ENCODE assay signal across 9 cellular contexts in the genomic region with DNA sequence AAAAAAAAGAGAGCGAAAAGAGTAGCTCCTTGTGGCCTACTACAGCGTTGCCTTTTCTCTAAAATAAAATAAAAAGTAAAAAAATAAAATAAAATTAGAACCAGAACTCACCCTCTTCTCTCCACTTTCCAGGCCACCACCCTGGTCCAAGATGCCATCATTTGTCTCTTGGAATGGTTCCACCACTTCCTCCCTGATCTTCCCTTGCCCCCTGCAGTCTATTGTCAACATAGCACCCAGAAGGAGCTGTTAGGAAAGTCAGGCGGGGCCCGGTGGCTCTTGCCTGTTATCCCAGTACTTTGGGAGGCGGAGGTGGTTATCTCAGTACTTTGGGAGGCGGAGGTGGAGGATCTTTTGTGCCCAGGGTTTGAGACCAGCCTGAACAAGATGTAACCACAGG.
A peak's percentile ranks its signal among the peaks of the same experiment; 100 is the strongest.
DNase-seq lines count a peak whose midpoint lies in the region; ATAC-seq, FAIRE-seq and TF ChIP-seq lines count a peak whose summit lies in the region.
"Had no signal": no experiment of that assay in that cellular context is flagged by ENCODE, and none has a peak within 500 bp of the region (broad histone marks: within the 10 kb centered on the region; RNA-seq: fewer than 3 reads in every experiment).

No MANE protein-coding gene starts in this region.

- intact Hi-C loops in tibial artery (cut with DNase I; ENCODE audit: low total_unique reads): no loop called here

- H3K9ac ChIP-seq in OCI-LY1 (ENCODE audit: low read length): no peak overlapping the region

- no peak overlapping the region for H3K4me2 ChIP-seq in OCI-LY1 (ENCODE audit: low read length)

- no peaks in the 10 kb centered on the region for H4K20me1 ChIP-seq in OCI-LY1 (ENCODE audit: insufficient read depth, low read length)

- DNase-seq in DMS153 (lab: John Stamatoyannopoulos, UW) (peak; percentile 12), DMS153 treated with DMSO at 0.1 percent for 48 hours (lab: John Stamatoyannopoulos, UW; ENCODE audit: unreplicated experiment) (no peak), GM20000 (ENCODE audit: low spot score) (peak; percentile 59), fibroblast of gingiva (ENCODE audit: low read depth) (peak; percentile 27), urothelium cell line (ENCODE audit: low spot score) (peak; percentile 84), tibial artery (no peak)

- H3K9me3 ChIP-seq in OCI-LY1 (ENCODE audit: low read length) (no peaks in the 10 kb centered on the region), tibial artery (no peaks in the 10 kb centered on the region)

- no peak overlapping the region for H2AFZ ChIP-seq in OCI-LY1 (ENCODE audit: low read length)

- H3K36me3 ChIP-seq in OCI-LY1 (ENCODE audit: insufficient read depth, low read length) (no peaks in the 10 kb centered on the region), tibial artery (no peaks in the 10 kb centered on the region)

- H3K4me1 ChIP-seq in OCI-LY1 (ENCODE audit: insufficient read depth, low read length, severe bottlenecking) (peaks cover 7% of the 10 kb centered on the region), tibial artery (no peaks in the 10 kb centered on the region)

- no peaks in the 10 kb centered on the region for H3K9me2 ChIP-seq in OCI-LY1 (ENCODE audit: low read depth, low read length)

- no peaks in the 10 kb centered on the region for H3F3A ChIP-seq in OCI-LY1 (ENCODE audit: insufficient read depth, low read length)

- peaks cover 5% of the 10 kb centered on the region for H3K27me3 ChIP-seq in OCI-LY1 (ENCODE audit: insufficient read depth, low read length)
- H3K27me3 ChIP-seq in tibial artery: no peaks in the 10 kb centered on the region

- no peak for ATAC-seq in HG03159 (IDR thresholded peaks at IDR 0.05; ENCODE audit: unreplicated experiment)

- H3K4me3 ChIP-seq in OCI-LY1 (ENCODE audit: low read depth, low read length, poor library complexity, severe bottlenecking): no peak overlapping the region
- no peak overlapping the region for H3K4me3 ChIP-seq in tibial artery

- H3K27ac ChIP-seq in OCI-LY1 (ENCODE audit: low read depth, low read length, poor library complexity, severe bottlenecking): no peak overlapping the region
- H3K27ac ChIP-seq in tibial artery: no peak overlapping the region

- TF ChIP-seq CTCF in GM20000 (IDR thresholded peaks at IDR 0.05; ENCODE audit: extremely low read depth, missing control alignments) (peak; percentile 51), OCI-LY1 (IDR thresholded peaks at IDR 0.05; ENCODE audit: low read length) (peak; percentile 32), tibial artery (IDR thresholded peaks at IDR 0.05) (no peak)

- H3K79me2 ChIP-seq in OCI-LY1 (ENCODE audit: insufficient read depth, low read length): no peaks in the 10 kb centered on the region

- peak; percentile 53 for FAIRE-seq in urothelium cell line (lab: Jason Lieb, UNC)
- FAIRE-seq: A204.1 had no signal

Comparison
In these comparisons a context has a peak if more than half of its experiments do, and no peak if none do; other contexts are left out.
1. DNase-seq: peak in DMS153 (single experiment), GM20000 (single experiment), fibroblast of gingiva (single experiment) and urothelium cell line (single experiment); none in DMS153 treated with DMSO at 0.1 percent for 48 hours (single experiment) and tibial artery (0 of 2).
2. CTCF ChIP-seq: peak in GM20000 (single experiment) and OCI-LY1 (single experiment); none in tibial artery (0 of 2).